10 cellular contexts compared by ENCODE assay signal in genomic region chr4:121380448-121381147, GRCh38. TPM values are rescaled to one million over a fixed set of nuclear protein-coding genes. Genes with fewer than 3 reads are reported as not detected.
DNase-seq lines count a peak whose midpoint lies in the region; ATAC-seq, FAIRE-seq and TF ChIP-seq lines count a peak whose summit lies in the region.
"Had no signal": no experiment of that assay in that cellular context is flagged by ENCODE, and none has a peak within 500 bp of the region (broad histone marks: within the 10 kb centered on the region; RNA-seq: fewer than 3 reads in every experiment).

QRFPR (minus strand) TSS chr4:121381018; CDS start chr4:121380647, 371 bp downstream.

- TF ChIP-seq EP300 in K562 (IDR thresholded peaks at IDR 0.05; ENCODE audit: low read length) = no peak

- in situ Hi-C loops in K562 (cut with MboI) = no loop called here

- WGBS in K562 (ENCODE audit: insufficient coverage, low coverage, missing lambda C conversion rate) = under 1% methylated on average over 57 of the region's 63 CpGs

- peak; percentile 56 for DNase-seq in activated CD8-positive, alpha-beta memory T cell treated with anti-CD3 and anti-CD28 coated beads, Interleukin-2, amount 50 U/mL, for 48 hours
- no peak for DNase-seq in activated CD8-positive, alpha-beta memory T cell treated with anti-CD3 and anti-CD28 coated beads, Interleukin-2, amount 50 U/mL, for 4 hours
- peak in 1 of 4 experiments; percentile 6 for DNase-seq in K562 (ENCODE audit: extremely low read depth in 1 of 4, low spot score in 3 of 4)
- no peak for DNase-seq in keratinocyte (ENCODE audit: low read depth, low spot score)
- no peak for DNase-seq in thoracic aorta (ENCODE audit: low spot score)
- no peak for DNase-seq in cerebellum (ENCODE audit: low spot score)
- no peak for DNase-seq in HuH-7.5 (ENCODE audit: low spot score)

- H4K20me1 ChIP-seq in K562 (replicated peaks; ENCODE audit: control insufficient read depth, insufficient read depth, low read length) = no peaks in the 10 kb centered on the region
- no peaks in the 10 kb centered on the region for H4K20me1 ChIP-seq in keratinocyte (ENCODE audit: control insufficient read depth, extremely low read depth, insufficient read depth, low read length)

- no TSS peak for BruUV-seq in K562 (replicated peaks; lab: Mats Ljungman, UMichigan)

- no peak for TF ChIP-seq POLR2A in K562 (conservative IDR thresholded peaks at IDR 0.05)

- TF ChIP-seq RAD21 in K562 (CRISPR knock-in tag; conservative IDR thresholded peaks at IDR 0.05 in 1 of 2, IDR thresholded peaks at IDR 0.05 in 1 of 2) = no peak

- H3K4me3 ChIP-seq in K562 (no peak within 1 kb of the TSS), keratinocyte (ENCODE audit: control insufficient read depth in 2 of 3, extremely low read depth in 1 of 3, insufficient read depth in 2 of 3, low read depth in 1 of 3, low read length in 3 of 3) (peak within 1 kb of the TSS in 2 of 3 experiments; percentile 56 to 58), thoracic aorta (peak within 1 kb of the TSS; percentile 54)

- H2AFZ ChIP-seq in K562 (ENCODE audit: low read depth, low read length) (no peak within 1 kb of the TSS), keratinocyte (ENCODE audit: control insufficient read depth, low read length) (peak within 1 kb of the TSS; percentile 79)

- peak; percentile 57 for ATAC-seq in K562
- no peak for ATAC-seq in thoracic aorta (ENCODE audit: insufficient number of reproducible peaks, low FRiP score, low read depth)
- no peak for ATAC-seq in HG03571 (IDR thresholded peaks at IDR 0.05; ENCODE audit: unreplicated experiment)

- no peaks in the 10 kb centered on the region for H3K9me3 ChIP-seq in K562 (replicated peaks; ENCODE audit: control insufficient read depth, insufficient read depth, low read depth, low read length)
- H3K9me3 ChIP-seq in keratinocyte (ENCODE audit: control insufficient read depth, low read depth, low read length) = no peaks in the 10 kb centered on the region
- no peaks in the 10 kb centered on the region for H3K9me3 ChIP-seq in thoracic aorta
- H3K9me3 ChIP-seq: neutrophil had no signal

- POLR2A ChIA-PET in K562 (lab: Yijun Ruan, JAX) = interaction anchor here (0.5 kb wide), 1 partner anchor 12 kb away, joined by 3 read pairs; no protein-coding TSS in a partner anchor

- dilution Hi-C loops in keratinocyte (cut with MboI; ENCODE audit: extremely low pct_ligation_motif_present, low sequenced_read_pairs) = no loop called here

- CTCF ChIA-PET in K562 (lab: Yijun Ruan, JAX; ENCODE audit: low intra/inter-chr PET ratio) = no interaction called here

- H3K36me3 ChIP-seq in K562 (ENCODE audit: control insufficient read depth, insufficient read depth, low read length) (no peaks in the 10 kb centered on the region), keratinocyte (ENCODE audit: control insufficient read depth in 2 of 2, extremely low read depth in 1 of 2, insufficient read depth in 2 of 2, low read length in 2 of 2) (no peaks in the 10 kb centered on the region), thoracic aorta (no peaks in the 10 kb centered on the region)
- H3K36me3 ChIP-seq: neutrophil had no signal

- H3K4me2 ChIP-seq in K562 (ENCODE audit: insufficient read depth, low read length) (no peak within 1 kb of the TSS; the same call in 1 of the 2 replicates), keratinocyte (ENCODE audit: control insufficient read depth, extremely low read depth, insufficient read depth, low read depth, low read length) (peak within 1 kb of the TSS; percentile 88)

- no peaks in the 10 kb centered on the region for H3K79me2 ChIP-seq in K562 (ENCODE audit: control insufficient read depth, insufficient read depth, low read length)
- no peaks in the 10 kb centered on the region for H3K79me2 ChIP-seq in keratinocyte (ENCODE audit: control insufficient read depth, insufficient read depth, low read length)

- FAIRE-seq in K562 (lab: Jason Lieb, UNC) = no peak
- no peak for FAIRE-seq in keratinocyte (lab: Jason Lieb, UNC)

- H3K9ac ChIP-seq in K562 (ENCODE audit: insufficient read depth in 1 of 2, low read depth in 2 of 2, low read length in 2 of 2) = no peak within 1 kb of the TSS
- H3K9ac ChIP-seq in keratinocyte (ENCODE audit: control insufficient read depth, extremely low read depth, insufficient read depth, low read length) = peak within 1 kb of the TSS; percentile 11

- H3K9me1 ChIP-seq in K562 (ENCODE audit: control insufficient read depth, insufficient read depth, low read length) = no peaks in the 10 kb centered on the region
- no peaks in the 10 kb centered on the region for H3K9me1 ChIP-seq in keratinocyte (ENCODE audit: control insufficient read depth, extremely low read depth, insufficient read depth, low read length)

- no peak for TF ChIP-seq CTCF in K562 (IDR thresholded peaks at IDR 0.05 in 2 of 3, conservative IDR thresholded peaks at IDR 0.05 in 1 of 3; ENCODE audit: insufficient read depth in 2 of 3, low read depth in 1 of 3, low read length in 3 of 3)
- no peak for TF ChIP-seq CTCF in keratinocyte (optimal IDR thresholded peaks at IDR 0.05 in 1 of 3, IDR thresholded peaks at IDR 0.05 in 1 of 3, conservative IDR thresholded peaks at IDR 0.05 in 1 of 3; ENCODE audit: extremely low read depth in 1 of 3, insufficient read depth in 2 of 3, low read length in 3 of 3)
- no peak for TF ChIP-seq CTCF in thoracic aorta (IDR thresholded peaks at IDR 0.05)

- no peak within 1 kb of the TSS for H3K27ac ChIP-seq in K562 (ENCODE audit: extremely low read depth, low read depth, low read length)
- no peak within 1 kb of the TSS for H3K27ac ChIP-seq in keratinocyte (ENCODE audit: control insufficient read depth, insufficient read depth, low read length)
- no peak within 1 kb of the TSS for H3K27ac ChIP-seq in thoracic aorta
- H3K27ac ChIP-seq: neutrophil had no signal

- H3K4me1 ChIP-seq in K562 (replicated peaks in 1 of 2; ENCODE audit: control insufficient read depth in 2 of 2, insufficient read depth in 2 of 2, low read length in 2 of 2) = peaks cover 0 to 9% of the 10 kb centered on the region in 2 experiments; a peak in 2 of 5 replicates
- H3K4me1 ChIP-seq in keratinocyte (ENCODE audit: control insufficient read depth, extremely low read depth, insufficient read depth, low read length) = peaks cover 20% of the 10 kb centered on the region
- H3K4me1 ChIP-seq in thoracic aorta (ENCODE audit: control insufficient read depth in 1 of 2, low read depth in 2 of 2) = peaks cover 7 to 9% of the 10 kb centered on the region in 2 donors

- H3K27me3 ChIP-seq in K562 (ENCODE audit: control insufficient read depth in 2 of 2, insufficient read depth in 2 of 2, low read length in 2 of 2) (peaks cover 3 to 12% of the 10 kb centered on the region in 2 experiments; a peak in 3 of 5 replicates), keratinocyte (ENCODE audit: control insufficient read depth, extremely low read depth, insufficient read depth, low read length) (peaks cover 16% of the 10 kb centered on the region), thoracic aorta (replicated peaks; ENCODE audit: insufficient read depth) (no peaks in the 10 kb centered on the region)

- intact Hi-C loops in K562 (cut with micrococcal nuclease) = no loop called here

TF ChIP-seq in K562, 482 proteins besides CTCF, POLR2A, EP300 and RAD21 (continues in another document):
- no peak for TF ChIP-seq HLTF (IDR thresholded peaks at IDR 0.05)
- no peak for TF ChIP-seq MTA1 (IDR thresholded peaks at IDR 0.05; ENCODE audit: borderline replicate concordance)

RNA-seq across cellular contexts. Expression of gene QRFPR, which starts in this region (rescaled TPM):
- not detected in 2 replicates for total RNA-seq in K562 (2011; cell fraction: chromatin; rRNA removed; ENCODE audit: low replicate concordance)
- not detected in 2 replicates for total RNA-seq in K562 (2011; cell fraction: nucleolus; rRNA removed)
- total RNA-seq in K562 (2011; cell fraction: nucleoplasm; rRNA removed) = not detected in 2 replicates
- total RNA-seq in K562 (2014; rRNA removed) (not detected in 2 replicates), K562 (2014; rRNA removed; fragmentation: Illumina TruSeq; extraction: Trizol) (not detected in 2 replicates), K562 (2015; rRNA removed; fragmentation: Illumina TruSeq; extraction: Trizol) (not detected in 2 replicates), K562 (2021) (not detected in 2 replicates), thoracic aorta (not detected), cerebellum (4.2 TPM)
- polyA plus RNA-seq in K562 (2011; rRNA removed) (not detected in 2 replicates), K562 (2014; fragmentation: Illumina TruSeq; extraction: Trizol) (not detected in 2 replicates), K562 (2014; fragmentation: Nextera tagmentation; extraction: Ambion mirVana) (not detected), K562 (2014; rRNA removed) (not detected in 2 replicates), keratinocyte (0.06 to 0.38 TPM (median 0.26 TPM) in 3 replicates)
- 0.13 TPM in 1 of 2 replicates, not detected in the other for polyA plus RNA-seq in K562 (2011; cell fraction: cytosol; rRNA removed)
- 0.07 TPM in 1 of 2 replicates, not detected in the other for polyA plus RNA-seq in K562 (2011; cell fraction: nucleus; rRNA removed)
- not detected in 2 replicates for polyA plus RNA-seq in K562 (2012)
- not detected in 2 replicates for polyA minus RNA-seq in K562 (2011; rRNA and poly(A)+ RNA removed)
- polyA minus RNA-seq in K562 (2011; cell fraction: cytosol; rRNA and poly(A)+ RNA removed) = not detected in 2 replicates
- not detected in 2 replicates for polyA minus RNA-seq in K562 (2011; cell fraction: nucleus; rRNA and poly(A)+ RNA removed)
- not detected for polyA plus RNA-seq in keratinocyte (2011; ENCODE audit: low read depth)
- 0.05 and 0.07 TPM in 2 replicates for polyA plus RNA-seq in keratinocyte (2011; cell fraction: cytosol; rRNA removed)
- 0.08 TPM in 1 of 2 replicates, not detected in the other for polyA plus RNA-seq in keratinocyte (2011; cell fraction: nucleus; rRNA removed)
- polyA plus RNA-seq in keratinocyte (2012; ENCODE audit: low replicate concordance) = 0.25 TPM in 1 of 2 replicates, not detected in the other
- polyA minus RNA-seq in keratinocyte = 0.16 TPM in 1 of 3 replicates, not detected in the others
- polyA minus RNA-seq in keratinocyte (2011; cell fraction: cytosol; rRNA and poly(A)+ RNA removed) = not detected
- not detected in 2 replicates for polyA minus RNA-seq in keratinocyte (2011; cell fraction: nucleus; rRNA and poly(A)+ RNA removed)
- total RNA-seq: CD4-positive, CD25-positive, alpha-beta regulatory T cell had no signal
- polyA plus RNA-seq: CD4-positive, CD25-positive, alpha-beta regulatory T cell had no signal

Comparison
In these comparisons a context has a peak if more than half of its experiments do, and no peak if none do; other contexts are left out.
1. Peak in ATAC-seq in K562; RNA of the gene not detected or under 1 TPM.